Comparison of ENCODE assay signal across 1 cellular context in the genomic region with DNA sequence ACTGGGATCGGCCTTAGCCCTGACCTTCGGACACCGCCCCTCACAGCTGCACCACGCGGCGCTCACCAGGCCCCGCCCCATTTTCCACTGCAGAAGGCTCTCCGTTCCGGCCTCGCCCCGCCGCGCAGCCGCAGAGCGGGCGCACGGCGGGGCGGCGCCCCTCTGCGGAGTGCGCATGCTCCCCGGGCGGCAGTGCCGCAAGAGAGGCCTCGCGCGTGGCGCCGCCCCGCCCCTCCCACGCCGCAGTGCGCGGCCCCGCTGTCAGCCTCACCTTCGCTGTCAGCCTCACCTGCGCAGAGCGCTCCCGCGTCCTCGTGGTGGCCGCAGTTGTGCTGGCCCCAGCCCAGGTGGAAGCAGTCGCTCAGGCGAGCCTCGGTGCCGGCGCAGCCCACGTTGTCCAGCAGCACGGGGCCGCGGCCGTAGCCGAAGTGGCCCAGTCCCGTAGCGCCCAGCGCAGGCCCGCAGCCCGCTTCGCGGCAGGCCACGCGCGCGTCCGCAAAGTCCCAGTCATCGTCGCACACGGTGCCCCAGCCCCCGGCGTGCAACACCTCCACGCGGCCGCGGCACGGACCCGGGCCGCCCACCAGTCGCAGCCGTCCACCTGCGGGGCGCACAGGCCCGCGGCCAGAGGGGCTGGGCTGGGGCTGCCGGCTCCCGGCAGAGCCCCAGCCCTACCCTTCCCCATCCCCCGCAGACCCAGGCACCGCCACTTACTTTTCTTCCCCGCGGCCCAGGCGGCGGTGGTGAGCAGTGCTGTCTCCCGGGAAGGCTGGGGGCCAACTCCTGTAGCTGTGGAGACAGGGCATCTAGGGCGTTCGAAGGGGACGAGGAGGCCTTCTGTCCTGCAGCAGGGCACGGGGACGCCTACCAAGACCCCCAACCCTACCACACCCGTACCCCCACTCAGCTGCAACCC.
TF ChIP-seq lines count a peak whose summit lies in the region.

No MANE protein-coding gene starts in this region.

TF ChIP-seq in HepG2, 621 proteins besides CTCF, POLR2A, EP300 and RAD21 (continued from another document and continues in another):
- no peak for TF ChIP-seq ZNF75D (CRISPR knock-in tag; IDR thresholded peaks at IDR 0.05; ENCODE audit: borderline replicate concordance)
- TF ChIP-seq, protein P1, sequence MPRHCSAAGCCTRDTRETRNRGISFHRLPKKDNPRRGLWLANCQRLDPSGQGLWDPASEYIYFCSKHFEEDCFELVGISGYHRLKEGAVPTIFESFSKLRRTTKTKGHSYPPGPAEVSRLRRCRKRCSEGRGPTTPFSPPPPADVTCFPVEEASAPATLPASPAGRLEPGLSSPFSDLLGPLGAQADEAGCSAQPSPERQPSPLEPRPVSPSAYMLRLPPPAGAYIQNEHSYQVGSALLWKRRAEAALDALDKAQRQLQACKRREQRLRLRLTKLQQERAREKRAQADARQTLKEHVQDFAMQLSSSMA (CRISPR knock-in tag; IDR thresholded peaks at IDR 0.05), result 0 out of 2 replicates have a peak, but pooled peaks have one; percentile 71
- TF ChIP-seq, protein P2, sequence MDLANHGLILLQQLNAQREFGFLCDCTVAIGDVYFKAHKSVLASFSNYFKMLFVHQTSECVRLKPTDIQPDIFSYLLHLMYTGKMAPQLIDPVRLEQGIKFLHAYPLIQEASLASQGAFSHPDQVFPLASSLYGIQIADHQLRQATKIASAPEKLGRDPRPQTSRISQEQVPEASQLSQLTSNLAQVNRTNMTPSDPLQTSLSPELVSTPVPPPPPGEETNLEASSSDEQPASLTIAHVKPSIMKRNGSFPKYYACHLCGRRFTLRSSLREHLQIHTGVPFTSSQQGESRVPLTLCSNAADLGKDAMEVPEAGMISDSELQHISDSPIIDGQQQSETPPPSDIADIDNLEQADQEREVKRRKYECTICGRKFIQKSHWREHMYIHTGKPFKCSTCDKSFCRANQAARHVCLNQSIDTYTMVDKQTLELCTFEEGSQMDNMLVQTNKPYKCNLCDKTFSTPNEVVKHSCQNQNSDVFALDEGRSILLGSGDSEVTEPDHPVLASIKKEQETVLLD (CRISPR knock-in tag; IDR thresholded peaks at IDR 0.05; ENCODE audit: low read depth), result 0 out of 2 replicates have a peak, but pooled peaks have one; percentile 58
- TF ChIP-seq RAD51 (IDR thresholded peaks at IDR 0.05; ENCODE audit: borderline replicate concordance), result no peak
- TF ChIP-seq ZNF839 (CRISPR knock-in tag; IDR thresholded peaks at IDR 0.05; ENCODE audit: borderline replicate concordance), result 0 out of 2 replicates have a peak, but pooled peaks have one; percentile 79
- TF ChIP-seq HDAC1 (CRISPR knock-in tag; IDR thresholded peaks at IDR 0.05), result peak; percentile 74; the same call in 1 of the 2 replicates
- TF ChIP-seq, protein P3, sequence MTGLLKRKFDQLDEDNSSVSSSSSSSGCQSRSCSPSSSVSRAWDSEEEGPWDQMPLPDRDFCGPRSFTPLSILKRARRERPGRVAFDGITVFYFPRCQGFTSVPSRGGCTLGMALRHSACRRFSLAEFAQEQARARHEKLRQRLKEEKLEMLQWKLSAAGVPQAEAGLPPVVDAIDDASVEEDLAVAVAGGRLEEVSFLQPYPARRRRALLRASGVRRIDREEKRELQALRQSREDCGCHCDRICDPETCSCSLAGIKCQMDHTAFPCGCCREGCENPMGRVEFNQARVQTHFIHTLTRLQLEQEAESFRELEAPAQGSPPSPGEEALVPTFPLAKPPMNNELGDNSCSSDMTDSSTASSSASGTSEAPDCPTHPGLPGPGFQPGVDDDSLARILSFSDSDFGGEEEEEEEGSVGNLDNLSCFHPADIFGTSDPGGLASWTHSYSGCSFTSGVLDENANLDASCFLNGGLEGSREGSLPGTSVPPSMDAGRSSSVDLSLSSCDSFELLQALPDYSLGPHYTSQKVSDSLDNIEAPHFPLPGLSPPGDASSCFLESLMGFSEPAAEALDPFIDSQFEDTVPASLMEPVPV (CRISPR knock-in tag; IDR thresholded peaks at IDR 0.05), result peak; percentile 35; the same call in 1 of the 2 replicates
- TF ChIP-seq, protein P4, sequence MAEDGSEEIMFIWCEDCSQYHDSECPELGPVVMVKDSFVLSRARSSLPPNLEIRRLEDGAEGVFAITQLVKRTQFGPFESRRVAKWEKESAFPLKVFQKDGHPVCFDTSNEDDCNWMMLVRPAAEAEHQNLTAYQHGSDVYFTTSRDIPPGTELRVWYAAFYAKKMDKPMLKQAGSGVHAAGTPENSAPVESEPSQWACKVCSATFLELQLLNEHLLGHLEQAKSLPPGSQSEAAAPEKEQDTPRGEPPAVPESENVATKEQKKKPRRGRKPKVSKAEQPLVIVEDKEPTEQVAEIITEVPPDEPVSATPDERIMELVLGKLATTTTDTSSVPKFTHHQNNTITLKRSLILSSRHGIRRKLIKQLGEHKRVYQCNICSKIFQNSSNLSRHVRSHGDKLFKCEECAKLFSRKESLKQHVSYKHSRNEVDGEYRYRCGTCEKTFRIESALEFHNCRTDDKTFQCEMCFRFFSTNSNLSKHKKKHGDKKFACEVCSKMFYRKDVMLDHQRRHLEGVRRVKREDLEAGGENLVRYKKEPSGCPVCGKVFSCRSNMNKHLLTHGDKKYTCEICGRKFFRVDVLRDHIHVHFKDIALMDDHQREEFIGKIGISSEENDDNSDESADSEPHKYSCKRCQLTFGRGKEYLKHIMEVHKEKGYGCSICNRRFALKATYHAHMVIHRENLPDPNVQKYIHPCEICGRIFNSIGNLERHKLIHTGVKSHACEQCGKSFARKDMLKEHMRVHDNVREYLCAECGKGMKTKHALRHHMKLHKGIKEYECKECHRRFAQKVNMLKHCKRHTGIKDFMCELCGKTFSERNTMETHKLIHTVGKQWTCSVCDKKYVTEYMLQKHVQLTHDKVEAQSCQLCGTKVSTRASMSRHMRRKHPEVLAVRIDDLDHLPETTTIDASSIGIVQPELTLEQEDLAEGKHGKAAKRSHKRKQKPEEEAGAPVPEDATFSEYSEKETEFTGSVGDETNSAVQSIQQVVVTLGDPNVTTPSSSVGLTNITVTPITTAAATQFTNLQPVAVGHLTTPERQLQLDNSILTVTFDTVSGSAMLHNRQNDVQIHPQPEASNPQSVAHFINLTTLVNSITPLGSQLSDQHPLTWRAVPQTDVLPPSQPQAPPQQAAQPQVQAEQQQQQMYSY (CRISPR knock-in tag; IDR thresholded peaks at IDR 0.05), result no peak
- no peak for TF ChIP-seq CHD2 (IDR thresholded peaks at IDR 0.05; ENCODE audit: low read depth, low read length)
- TF ChIP-seq ZNF569 (CRISPR knock-in tag; IDR thresholded peaks at IDR 0.05; ENCODE audit: borderline replicate concordance), result no peak
- TF ChIP-seq ZBTB42 (CRISPR knock-in tag; IDR thresholded peaks at IDR 0.05), result no peak
- TF ChIP-seq, protein P5, sequence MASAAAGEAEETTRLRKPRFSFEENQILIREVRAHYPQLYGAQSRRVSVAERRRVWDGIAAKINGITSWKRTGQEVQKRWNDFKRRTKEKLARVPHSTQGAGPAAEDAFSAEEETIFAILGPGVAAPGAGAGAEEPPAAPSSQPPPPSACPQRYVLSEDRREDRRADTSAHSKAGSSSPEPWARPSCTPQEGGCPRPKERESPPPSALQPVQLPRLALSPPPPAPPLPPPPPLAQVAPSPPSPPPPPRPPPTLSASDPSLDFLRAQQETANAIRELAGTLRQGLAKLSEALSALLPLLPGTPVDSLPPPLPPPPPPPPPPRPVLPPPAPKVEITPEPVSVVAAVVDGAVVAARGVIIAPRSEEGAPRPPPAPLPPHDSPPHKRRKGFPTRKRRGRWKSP (CRISPR knock-in tag; IDR thresholded peaks at IDR 0.05), result peak; percentile 73
- no peak for TF ChIP-seq ZNF101 (CRISPR knock-in tag; IDR thresholded peaks at IDR 0.05; ENCODE audit: borderline replicate concordance, low read depth)
- TF ChIP-seq, protein P6, sequence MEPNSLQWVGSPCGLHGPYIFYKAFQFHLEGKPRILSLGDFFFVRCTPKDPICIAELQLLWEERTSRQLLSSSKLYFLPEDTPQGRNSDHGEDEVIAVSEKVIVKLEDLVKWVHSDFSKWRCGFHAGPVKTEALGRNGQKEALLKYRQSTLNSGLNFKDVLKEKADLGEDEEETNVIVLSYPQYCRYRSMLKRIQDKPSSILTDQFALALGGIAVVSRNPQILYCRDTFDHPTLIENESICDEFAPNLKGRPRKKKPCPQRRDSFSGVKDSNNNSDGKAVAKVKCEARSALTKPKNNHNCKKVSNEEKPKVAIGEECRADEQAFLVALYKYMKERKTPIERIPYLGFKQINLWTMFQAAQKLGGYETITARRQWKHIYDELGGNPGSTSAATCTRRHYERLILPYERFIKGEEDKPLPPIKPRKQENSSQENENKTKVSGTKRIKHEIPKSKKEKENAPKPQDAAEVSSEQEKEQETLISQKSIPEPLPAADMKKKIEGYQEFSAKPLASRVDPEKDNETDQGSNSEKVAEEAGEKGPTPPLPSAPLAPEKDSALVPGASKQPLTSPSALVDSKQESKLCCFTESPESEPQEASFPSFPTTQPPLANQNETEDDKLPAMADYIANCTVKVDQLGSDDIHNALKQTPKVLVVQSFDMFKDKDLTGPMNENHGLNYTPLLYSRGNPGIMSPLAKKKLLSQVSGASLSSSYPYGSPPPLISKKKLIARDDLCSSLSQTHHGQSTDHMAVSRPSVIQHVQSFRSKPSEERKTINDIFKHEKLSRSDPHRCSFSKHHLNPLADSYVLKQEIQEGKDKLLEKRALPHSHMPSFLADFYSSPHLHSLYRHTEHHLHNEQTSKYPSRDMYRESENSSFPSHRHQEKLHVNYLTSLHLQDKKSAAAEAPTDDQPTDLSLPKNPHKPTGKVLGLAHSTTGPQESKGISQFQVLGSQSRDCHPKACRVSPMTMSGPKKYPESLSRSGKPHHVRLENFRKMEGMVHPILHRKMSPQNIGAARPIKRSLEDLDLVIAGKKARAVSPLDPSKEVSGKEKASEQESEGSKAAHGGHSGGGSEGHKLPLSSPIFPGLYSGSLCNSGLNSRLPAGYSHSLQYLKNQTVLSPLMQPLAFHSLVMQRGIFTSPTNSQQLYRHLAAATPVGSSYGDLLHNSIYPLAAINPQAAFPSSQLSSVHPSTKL (CRISPR knock-in tag; IDR thresholded peaks at IDR 0.05), result peak; percentile 24; the same call in 1 of the 2 replicates
- peak; percentile 98; the same call in 1 of the 2 replicates for TF ChIP-seq ZNF567 (CRISPR knock-in tag; IDR thresholded peaks at IDR 0.05; ENCODE audit: borderline replicate concordance)
- TF ChIP-seq, protein P7, sequence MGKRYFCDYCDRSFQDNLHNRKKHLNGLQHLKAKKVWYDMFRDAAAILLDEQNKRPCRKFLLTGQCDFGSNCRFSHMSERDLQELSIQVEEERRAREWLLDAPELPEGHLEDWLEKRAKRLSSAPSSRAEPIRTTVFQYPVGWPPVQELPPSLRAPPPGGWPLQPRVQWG (CRISPR knock-in tag; IDR thresholded peaks at IDR 0.05; ENCODE audit: borderline replicate concordance, low read depth), result no peak
- TF ChIP-seq ZNF441 (CRISPR knock-in tag; IDR thresholded peaks at IDR 0.05; ENCODE audit: borderline replicate concordance), result peak; percentile 79; the same call in 1 of the 2 replicates
- TF ChIP-seq, protein P8, sequence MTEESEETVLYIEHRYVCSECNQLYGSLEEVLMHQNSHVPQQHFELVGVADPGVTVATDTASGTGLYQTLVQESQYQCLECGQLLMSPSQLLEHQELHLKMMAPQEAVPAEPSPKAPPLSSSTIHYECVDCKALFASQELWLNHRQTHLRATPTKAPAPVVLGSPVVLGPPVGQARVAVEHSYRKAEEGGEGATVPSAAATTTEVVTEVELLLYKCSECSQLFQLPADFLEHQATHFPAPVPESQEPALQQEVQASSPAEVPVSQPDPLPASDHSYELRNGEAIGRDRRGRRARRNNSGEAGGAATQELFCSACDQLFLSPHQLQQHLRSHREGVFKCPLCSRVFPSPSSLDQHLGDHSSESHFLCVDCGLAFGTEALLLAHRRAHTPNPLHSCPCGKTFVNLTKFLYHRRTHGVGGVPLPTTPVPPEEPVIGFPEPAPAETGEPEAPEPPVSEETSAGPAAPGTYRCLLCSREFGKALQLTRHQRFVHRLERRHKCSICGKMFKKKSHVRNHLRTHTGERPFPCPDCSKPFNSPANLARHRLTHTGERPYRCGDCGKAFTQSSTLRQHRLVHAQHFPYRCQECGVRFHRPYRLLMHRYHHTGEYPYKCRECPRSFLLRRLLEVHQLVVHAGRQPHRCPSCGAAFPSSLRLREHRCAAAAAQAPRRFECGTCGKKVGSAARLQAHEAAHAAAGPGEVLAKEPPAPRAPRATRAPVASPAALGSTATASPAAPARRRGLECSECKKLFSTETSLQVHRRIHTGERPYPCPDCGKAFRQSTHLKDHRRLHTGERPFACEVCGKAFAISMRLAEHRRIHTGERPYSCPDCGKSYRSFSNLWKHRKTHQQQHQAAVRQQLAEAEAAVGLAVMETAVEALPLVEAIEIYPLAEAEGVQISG (CRISPR knock-in tag; IDR thresholded peaks at IDR 0.05), result peak; percentile 67
- no peak for TF ChIP-seq U2AF2 (IDR thresholded peaks at IDR 0.05; ENCODE audit: low read depth, low read length)
- TF ChIP-seq TAF1 (CRISPR knock-in tag; IDR thresholded peaks at IDR 0.05), result peak; percentile 76; the same call in 1 of the 2 replicates
- TF ChIP-seq YEATS2 (CRISPR knock-in tag; IDR thresholded peaks at IDR 0.05; ENCODE audit: borderline replicate concordance), result peak; percentile 49; the same call in 1 of the 2 replicates
- TF ChIP-seq, protein P9, sequence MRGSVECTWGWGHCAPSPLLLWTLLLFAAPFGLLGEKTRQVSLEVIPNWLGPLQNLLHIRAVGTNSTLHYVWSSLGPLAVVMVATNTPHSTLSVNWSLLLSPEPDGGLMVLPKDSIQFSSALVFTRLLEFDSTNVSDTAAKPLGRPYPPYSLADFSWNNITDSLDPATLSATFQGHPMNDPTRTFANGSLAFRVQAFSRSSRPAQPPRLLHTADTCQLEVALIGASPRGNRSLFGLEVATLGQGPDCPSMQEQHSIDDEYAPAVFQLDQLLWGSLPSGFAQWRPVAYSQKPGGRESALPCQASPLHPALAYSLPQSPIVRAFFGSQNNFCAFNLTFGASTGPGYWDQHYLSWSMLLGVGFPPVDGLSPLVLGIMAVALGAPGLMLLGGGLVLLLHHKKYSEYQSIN (CRISPR knock-in tag; IDR thresholded peaks at IDR 0.05; ENCODE audit: borderline replicate concordance), result 0 out of 2 replicates have a peak, but pooled peaks have one; percentile 6
- TF ChIP-seq TRIM24 (CRISPR knock-in tag; IDR thresholded peaks at IDR 0.05), result no peak
- no peak for TF ChIP-seq ZNF292 (CRISPR knock-in tag; IDR thresholded peaks at IDR 0.05; ENCODE audit: borderline replicate concordance, low read depth)
- TF ChIP-seq, protein P10, sequence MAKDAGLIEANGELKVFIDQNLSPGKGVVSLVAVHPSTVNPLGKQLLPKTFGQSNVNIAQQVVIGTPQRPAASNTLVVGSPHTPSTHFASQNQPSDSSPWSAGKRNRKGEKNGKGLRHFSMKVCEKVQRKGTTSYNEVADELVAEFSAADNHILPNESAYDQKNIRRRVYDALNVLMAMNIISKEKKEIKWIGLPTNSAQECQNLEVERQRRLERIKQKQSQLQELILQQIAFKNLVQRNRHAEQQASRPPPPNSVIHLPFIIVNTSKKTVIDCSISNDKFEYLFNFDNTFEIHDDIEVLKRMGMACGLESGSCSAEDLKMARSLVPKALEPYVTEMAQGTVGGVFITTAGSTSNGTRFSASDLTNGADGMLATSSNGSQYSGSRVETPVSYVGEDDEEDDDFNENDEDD (CRISPR knock-in tag; IDR thresholded peaks at IDR 0.05; ENCODE audit: borderline replicate concordance), result peak; percentile 81
